ENCODE assay signal across 9 cellular contexts in the genomic region with DNA sequence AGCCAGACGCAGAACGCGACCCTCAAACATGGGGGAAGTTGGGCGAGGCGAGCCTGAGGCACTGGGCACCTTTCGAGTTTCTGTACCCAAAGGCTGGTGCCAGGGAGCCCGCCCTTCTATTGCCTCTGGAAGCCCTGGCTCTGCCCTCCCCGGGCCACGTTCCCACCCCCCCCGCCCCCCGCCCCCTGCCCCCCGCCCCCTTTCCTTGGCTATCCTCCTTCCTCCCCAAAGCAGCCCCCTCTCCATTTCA. TPM values are rescaled to one million over a fixed set of nuclear protein-coding genes. Genes with fewer than 3 reads are reported as not detected.
DNase-seq lines count a peak whose midpoint lies in the region; TF ChIP-seq lines count a peak whose summit lies in the region.
"Had no signal": no experiment of that assay in that cellular context is flagged by ENCODE, and none has a peak within 500 bp of the region (broad histone marks: within the 10 kb centered on the region; RNA-seq: fewer than 3 reads in every experiment).

No MANE protein-coding gene starts in this region.

- DNase-seq in GM12864 (ENCODE audit: low read depth) (no peak), SJCRH30 (peak in 1 of 2 experiments; percentile 22), esophagus squamous epithelium (lab: John Stamatoyannopoulos, UW) (no peak), NCI-H2107 treated with DMSO at 0.1 percent for 48 hours (lab: John Stamatoyannopoulos, UW; ENCODE audit: unreplicated experiment) (no peak), GM03348 (ENCODE audit: low spot score) (no peak), SW480 (ENCODE audit: low spot score) (no peak), EL (no peak)

- H3K27ac ChIP-seq in SJCRH30 (peak overlapping the region; percentile 28; the same call in 1 of the 2 replicates), esophagus squamous epithelium (peak overlapping the region; percentile 97 to 99 (median 98)), parathyroid adenoma (peak overlapping the region; percentile 94)

- H3K36me3 ChIP-seq in SJCRH30 (no peaks in the 10 kb centered on the region), esophagus squamous epithelium (no peaks in the 10 kb centered on the region), parathyroid adenoma (ENCODE audit: control insufficient read depth, insufficient read depth, low read length) (no peaks in the 10 kb centered on the region)

- H2AFZ ChIP-seq in parathyroid adenoma = no peak overlapping the region

- H3K9me3 ChIP-seq in SJCRH30 (replicated peaks) (no peaks in the 10 kb centered on the region), esophagus squamous epithelium (no peaks in the 10 kb centered on the region), parathyroid adenoma (ENCODE audit: control insufficient read depth, low read length) (no peaks in the 10 kb centered on the region)

- H3K79me2 ChIP-seq in parathyroid adenoma = peaks cover 2% of the 10 kb centered on the region

- TF ChIP-seq POLR2A in esophagus squamous epithelium (IDR thresholded peaks at IDR 0.05) = no peak

- H3K4me2 ChIP-seq in parathyroid adenoma (ENCODE audit: low read length) = peak overlapping the region; percentile 78

- H3K27me3 ChIP-seq in SJCRH30 (no peaks in the 10 kb centered on the region), esophagus squamous epithelium (no peaks in the 10 kb centered on the region), parathyroid adenoma (ENCODE audit: control insufficient read depth, insufficient read depth, low read length) (no peaks in the 10 kb centered on the region)

- H3K4me3 ChIP-seq in GM12864 (ENCODE audit: low read depth, low read length) (peak overlapping the region; percentile 73), SJCRH30 (peak overlapping the region; percentile 65), esophagus squamous epithelium (peak overlapping the region; percentile 77 to 96 (median 86)), parathyroid adenoma (ENCODE audit: low read depth, low read length) (peak overlapping the region; percentile 95)

- no peak overlapping the region for H3K9ac ChIP-seq in parathyroid adenoma

- intact Hi-C loops in esophagus squamous epithelium (cut with DNase I) = no loop called here

- H3K4me1 ChIP-seq in SJCRH30 = no peaks in the 10 kb centered on the region
- H3K4me1 ChIP-seq in esophagus squamous epithelium = peaks cover 28 to 54% (median 39%) of the 10 kb centered on the region in 3 donors
- peaks cover 5% of the 10 kb centered on the region for H3K4me1 ChIP-seq in parathyroid adenoma

- TF ChIP-seq CTCF in GM12864 (IDR thresholded peaks at IDR 0.05; ENCODE audit: low read depth, low read length, missing control alignments) (no peak), esophagus squamous epithelium (IDR thresholded peaks at IDR 0.05) (no peak), parathyroid adenoma (IDR thresholded peaks at IDR 0.05) (no peak)

- WGBS in esophagus squamous epithelium, 2 donors = 0% methylated on average over 3 to 5 of the region's 12 CpGs

RNA-seq across cellular contexts. Expression of a gene that starts 2.2 kb away (rescaled TPM):
- 4.8 and 5.6 TPM in 2 replicates for total RNA-seq in SJCRH30 (2014; rRNA removed; shearing (Covaris generic))
- 100 to 1,000 TPM; 101 to 220 (median 113) TPM for total RNA-seq in esophagus squamous epithelium

RNA-seq across cellular contexts. Expression of a gene that starts 7.0 kb away (rescaled TPM):
- total RNA-seq in SJCRH30 (2014; rRNA removed; shearing (Covaris generic)) = not detected in 2 replicates
- not detected for total RNA-seq in esophagus squamous epithelium
- total RNA-seq: M059J had no signal

RNA-seq across cellular contexts. Expression of a gene that starts 17.3 kb away (rescaled TPM):
- total RNA-seq in SJCRH30 (2014; rRNA removed; shearing (Covaris generic)) = 25.6 and 28.0 TPM in 2 replicates
- total RNA-seq in esophagus squamous epithelium = 10 to 100 TPM; 21.5 to 30.9 (median 29.5) TPM

RNA-seq across cellular contexts. Expression of a gene that starts 25.9 kb away (rescaled TPM):
- 299 and 303 TPM in 2 replicates for total RNA-seq in SJCRH30 (2014; rRNA removed; shearing (Covaris generic))
- total RNA-seq in esophagus squamous epithelium = 10 to 100 TPM; 34.9 to 72.8 (median 55.3) TPM

RNA-seq across cellular contexts. Expression of a gene that starts 29.9 kb away (rescaled TPM):
- 102 and 110 TPM in 2 replicates for total RNA-seq in SJCRH30 (2014; rRNA removed; shearing (Covaris generic))
- 10 to 100 TPM; 37.6 to 80.9 (median 65.8) TPM for total RNA-seq in esophagus squamous epithelium

Comparison
In these comparisons a context has a peak if more than half of its experiments do, and no peak if none do; other contexts are left out.
1. H3K27ac ChIP-seq: peak in every context shown above with its lines; median percentile 98 in esophagus squamous epithelium; 94 in parathyroid adenoma; 28 in SJCRH30.
2. RNA of a gene that starts 2.2 kb away (total RNA-seq): 101 to 220 TPM in esophagus squamous epithelium; 4.8 to 5.6 TPM in SJCRH30; every median in the first group is over 10 times any median in the second.
3. Peak in every context shown above with its lines, with median percentiles within 50 percentile points of each other: H3K4me3 ChIP-seq.